13 cellular contexts compared by ENCODE assay signal in genomic region chr2:230694241-230694640, GRCh38. TPM values are rescaled to one million over a fixed set of nuclear protein-coding genes. Genes with fewer than 3 reads are reported as not detected.
DNase-seq lines count a peak whose midpoint lies in the region; ATAC-seq and TF ChIP-seq lines count a peak whose summit lies in the region.
"Had no signal": no experiment of that assay in that cellular context is flagged by ENCODE, and none has a peak within 500 bp of the region (broad histone marks: within the 10 kb centered on the region; RNA-seq: fewer than 3 reads in every experiment).

No MANE protein-coding gene starts in this region.

- TF ChIP-seq CTCF in GM12865 (IDR thresholded peaks at IDR 0.05; ENCODE audit: insufficient read depth, low read depth, low read length, missing control alignments), result no peak

- peak; percentile 64 for ATAC-seq in GM21360 (IDR thresholded peaks at IDR 0.05; ENCODE audit: unreplicated experiment)
- no peak for ATAC-seq in aorta (ENCODE audit: low FRiP score)
- ATAC-seq in HG02885 (IDR thresholded peaks at IDR 0.05; ENCODE audit: poor library complexity, unreplicated experiment), result no peak

- H3K36me3 Mint-ChIP-seq in T-helper 1 cell treated with Interleukin-12 subunit alpha and Interleukin-12 subunit beta and Interleukin-4 antibody, amounts not matched to agents 30 μg/mL and 1 μg/mL, for 36 hours (ENCODE audit: low read depth), result peaks cover 6% of the 10 kb centered on the region

- H3K27me3 ChIP-seq in aorta (ENCODE audit: control insufficient read depth in 1 of 2, insufficient read depth in 2 of 2, low read length in 1 of 2), result no peaks in the 10 kb centered on the region
- H3K27me3 ChIP-seq: BLaER1 had no signal

- H3K4me1 Mint-ChIP-seq in T-helper 1 cell treated with Interleukin-12 subunit alpha and Interleukin-12 subunit beta and Interleukin-4 antibody, amounts not matched to agents 30 μg/mL and 1 μg/mL, for 36 hours (ENCODE audit: low read depth), result peaks cover 35% of the 10 kb centered on the region

- H3K4me1 ChIP-seq in aorta (ENCODE audit: control insufficient read depth in 1 of 2, insufficient read depth in 2 of 2, low read length in 2 of 2), result no peaks in the 10 kb centered on the region
- H3K4me1 ChIP-seq: BLaER1 had no signal

- no peaks in the 10 kb centered on the region for H3K36me3 ChIP-seq in aorta (ENCODE audit: control insufficient read depth in 1 of 2, insufficient read depth in 2 of 2, low read length in 1 of 2)
- H3K36me3 ChIP-seq: BLaER1 had no signal

- peaks cover 4% of the 10 kb centered on the region for H3K9me3 Mint-ChIP-seq in T-helper 1 cell treated with Interleukin-12 subunit alpha and Interleukin-12 subunit beta and Interleukin-4 antibody, amounts not matched to agents 30 μg/mL and 1 μg/mL, for 36 hours
- H3K9me3 Mint-ChIP-seq: nephron had no signal

- intact Hi-C loops in aorta (cut with DNase I) (no loop called here), head of caudate nucleus (cut with DNase I) (no loop called here)

- no peaks in the 10 kb centered on the region for H3K9me3 ChIP-seq in aorta (ENCODE audit: control insufficient read depth, low read length)
- H3K9me3 ChIP-seq: BLaER1 had no signal

- peak; percentile 47 for DNase-seq in GM12865 (ENCODE audit: low read depth)
- peak; percentile 92 for DNase-seq in kidney tubule cell (ENCODE audit: low spot score)
- no peak for DNase-seq in aorta
- no peak for DNase-seq in effector CD4-positive, alpha-beta T cell
- DNase-seq in head of caudate nucleus, result no peak
- DNase-seq: kidney had no signal

- no peak overlapping the region for H3K27ac ChIP-seq in aorta (ENCODE audit: low read depth in 1 of 2, low read length in 2 of 2)
- H3K27ac ChIP-seq: BLaER1, coronary artery, HL-60 had no signal

- H3K27me3 Mint-ChIP-seq in T-helper 1 cell treated with Interleukin-12 subunit alpha and Interleukin-12 subunit beta and Interleukin-4 antibody, amounts not matched to agents 30 μg/mL and 1 μg/mL, for 36 hours (ENCODE audit: low read depth), result no peaks in the 10 kb centered on the region

- H3K4me3 Mint-ChIP-seq in T-helper 1 cell treated with Interleukin-12 subunit alpha and Interleukin-12 subunit beta and Interleukin-4 antibody, amounts not matched to agents 30 μg/mL and 1 μg/mL, for 36 hours, result peak overlapping the region; percentile 58
- H3K4me3 Mint-ChIP-seq: nephron had no signal

- no peak overlapping the region for H3K4me3 ChIP-seq in GM12865 (ENCODE audit: low read depth, low read length)
- no peak overlapping the region for H3K4me3 ChIP-seq in aorta (ENCODE audit: low read length in 2 of 2)
- H3K4me3 ChIP-seq: BLaER1, coronary artery had no signal

- 94 to 96% methylated on average over 3 of the region's 3 CpGs for WGBS in aorta, 2 donors

- peak overlapping the region; percentile 83 for H3K27ac Mint-ChIP-seq in T-helper 1 cell treated with Interleukin-12 subunit alpha and Interleukin-12 subunit beta and Interleukin-4 antibody, amounts not matched to agents 30 μg/mL and 1 μg/mL, for 36 hours
- H3K27ac Mint-ChIP-seq: nephron had no signal

RNA-seq across cellular contexts. Expression of gene CAB39, which starts 18.4 kb away (rescaled TPM):
- total RNA-seq in aorta, result 10 to 100 TPM; 80.4 to 81.1 TPM
- 10 to 100 TPM; 27.3 to 57.8 TPM for polyA plus RNA-seq in aorta

Comparison
In these comparisons a context has a peak if more than half of its experiments do, and no peak if none do; other contexts are left out.
1. DNase-seq: peak in GM12865 (single experiment) and kidney tubule cell (single experiment); none in aorta (0 of 2), effector CD4-positive, alpha-beta T cell (single experiment) and head of caudate nucleus (0 of 42).